ENCODE assay signal across 14 cellular contexts in the genomic region with DNA sequence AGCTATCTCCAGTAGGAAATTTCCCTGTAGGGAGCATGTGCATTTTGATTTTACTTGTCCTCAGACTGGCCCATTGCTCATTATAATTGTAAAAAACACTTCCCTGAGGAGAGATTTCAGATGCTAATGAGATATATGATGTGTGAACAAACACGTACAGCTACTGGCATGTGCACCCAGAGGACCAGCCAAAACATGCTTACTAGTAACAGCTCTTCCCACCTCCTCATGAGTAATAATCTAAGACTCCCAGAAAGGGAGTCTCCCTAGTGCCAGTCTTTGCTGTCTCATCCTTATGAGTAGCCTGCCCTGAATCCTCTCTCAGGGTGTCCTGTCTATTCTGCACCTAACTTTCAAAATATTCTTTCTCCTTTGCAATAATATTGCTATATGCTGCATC. TPM values are rescaled to one million over a fixed set of nuclear protein-coding genes. Genes with fewer than 3 reads are reported as not detected.
DNase-seq lines count a peak whose midpoint lies in the region; ATAC-seq, FAIRE-seq and TF ChIP-seq lines count a peak whose summit lies in the region.
"Had no signal": no experiment of that assay in that cellular context is flagged by ENCODE, and none has a peak within 500 bp of the region (broad histone marks: within the 10 kb centered on the region; RNA-seq: fewer than 3 reads in every experiment).

No MANE protein-coding gene starts in this region.

- DNase-seq in A172 (ENCODE audit: low spot score) (peak; percentile 56), H54 (ENCODE audit: insufficient read length, low spot score) (peak; percentile 7), T1000 (lab: John Stamatoyannopoulos, UW) (peak; percentile 20), fibroblast of the conjunctiva (ENCODE audit: low read depth) (peak; percentile 31), D721Med (ENCODE audit: insufficient read length, low spot score) (no peak), posterior vena cava (ENCODE audit: low spot score) (no peak), D341Med (ENCODE audit: low spot score) (no peak)
- DNase-seq: activated CD8-positive, alpha-beta memory T cell treated with anti-CD3 and anti-CD28 coated beads for 24 hours; cortex of kidney; left ventricle myocardium superior; uterus had no signal

- H3K4me3 Mint-ChIP-seq in stimulated activated memory B cell treated with anti-CD40 and anti-IgM and Interleukin-4, amounts not matched to agents 10 μg/mL and 1 μg/mL and 100 μg/mL, for 72 hours: no peak overlapping the region
- H3K4me3 Mint-ChIP-seq: T-helper 1 cell treated with Interleukin-12 subunit alpha and Interleukin-12 subunit beta and Interleukin-4 antibody, amounts not matched to agents 30 μg/mL and 1 μg/mL, for 36 hours had no signal

- no peak for FAIRE-seq in H54 (lab: Jason Lieb, UNC)
- no peak for FAIRE-seq in D721Med (lab: Jason Lieb, UNC)

- no peaks in the 10 kb centered on the region for H3K36me3 Mint-ChIP-seq in stimulated activated memory B cell treated with anti-CD40 and anti-IgM and Interleukin-4, amounts not matched to agents 10 μg/mL and 1 μg/mL and 100 μg/mL, for 72 hours
- H3K36me3 Mint-ChIP-seq: activated naive CD4-positive, alpha-beta T cell treated with anti-CD3 and anti-CD28 coated beads, Interleukin-2, amount 50 U/mL, for 72 hours had no signal

- TF ChIP-seq POLR2A in H54 (IDR thresholded peaks at IDR 0.05; ENCODE audit: low read depth, low read length): no peak

- H3K27ac Mint-ChIP-seq in stimulated activated memory B cell treated with anti-CD40 and anti-IgM and Interleukin-4, amounts not matched to agents 10 μg/mL and 1 μg/mL and 100 μg/mL, for 72 hours: no peak overlapping the region
- H3K27ac Mint-ChIP-seq: activated naive CD4-positive, alpha-beta T cell treated with anti-CD3 and anti-CD28 coated beads, Interleukin-2, amount 50 U/mL, for 72 hours; T-helper 1 cell treated with Interleukin-12 subunit alpha and Interleukin-12 subunit beta and Interleukin-4 antibody, amounts not matched to agents 30 μg/mL and 1 μg/mL, for 36 hours had no signal

- ATAC-seq in stimulated activated memory B cell treated with anti-CD40 and anti-IgM and Interleukin-4, amounts not matched to agents 10 μg/mL and 1 μg/mL and 100 μg/mL, for 72 hours: no peak
- ATAC-seq: left ventricle myocardium superior had no signal

- H3K27me3 Mint-ChIP-seq in stimulated activated memory B cell treated with anti-CD40 and anti-IgM and Interleukin-4, amounts not matched to agents 10 μg/mL and 1 μg/mL and 100 μg/mL, for 72 hours: peaks cover 38% of the 10 kb centered on the region

- TF ChIP-seq CTCF in D721Med (IDR thresholded peaks at IDR 0.05; ENCODE audit: insufficient read depth, missing control alignments): no peak

- peaks cover 3% of the 10 kb centered on the region for H3K9me3 Mint-ChIP-seq in stimulated activated memory B cell treated with anti-CD40 and anti-IgM and Interleukin-4, amounts not matched to agents 10 μg/mL and 1 μg/mL and 100 μg/mL, for 72 hours
- H3K9me3 Mint-ChIP-seq: activated naive CD4-positive, alpha-beta T cell treated with anti-CD3 and anti-CD28 coated beads, Interleukin-2, amount 50 U/mL, for 72 hours; T-helper 1 cell treated with Interleukin-12 subunit alpha and Interleukin-12 subunit beta and Interleukin-4 antibody, amounts not matched to agents 30 μg/mL and 1 μg/mL, for 36 hours had no signal

- no peaks in the 10 kb centered on the region for H3K4me1 Mint-ChIP-seq in stimulated activated memory B cell treated with anti-CD40 and anti-IgM and Interleukin-4, amounts not matched to agents 10 μg/mL and 1 μg/mL and 100 μg/mL, for 72 hours

- intact Hi-C loops in posterior vena cava (cut with DNase I): no loop called here

RNA-seq across cellular contexts. Expression of a gene that starts 43.4 kb away (rescaled TPM):
- total RNA-seq in A172 (2014; rRNA removed; shearing (Covaris generic)): 57.2 and 79.4 TPM in 2 replicates
- 10 to 100 TPM; 15.3 to 21.0 TPM for total RNA-seq in posterior vena cava

Comparison
In these comparisons a context has a peak if more than half of its experiments do, and no peak if none do; other contexts are left out.
1. DNase-seq: peak in A172 (single experiment), H54 (single experiment), T1000 (single experiment) and fibroblast of the conjunctiva (single experiment); none in D721Med (single experiment), posterior vena cava (single experiment) and D341Med (single experiment).